22 cellular contexts compared by ENCODE assay signal in the genomic region with DNA sequence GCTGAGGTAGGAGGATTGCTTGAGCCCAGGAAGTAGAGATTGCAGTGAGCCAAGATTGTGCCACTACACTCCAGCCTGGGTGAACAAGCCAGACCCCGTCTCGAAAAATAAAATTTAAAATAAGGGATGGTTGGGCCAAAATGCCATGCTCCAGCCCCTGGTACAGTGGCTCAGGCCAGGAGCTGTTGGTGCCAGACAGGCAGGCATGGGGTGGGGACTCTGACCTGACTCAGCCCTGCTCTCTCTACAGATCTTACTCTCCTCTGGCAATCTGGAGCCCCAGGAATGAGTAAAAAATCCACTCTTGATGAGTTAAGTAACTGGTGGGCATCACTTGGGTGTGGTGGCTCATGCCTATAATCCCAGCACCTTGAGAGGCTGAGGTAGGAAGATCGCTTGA. TPM values are rescaled to one million over a fixed set of nuclear protein-coding genes. Genes with fewer than 3 reads are reported as not detected.
DNase-seq lines count a peak whose midpoint lies in the region; ATAC-seq and TF ChIP-seq lines count a peak whose summit lies in the region.
"Had no signal": no experiment of that assay in that cellular context is flagged by ENCODE, and none has a peak within 500 bp of the region (broad histone marks: within the 10 kb centered on the region; RNA-seq: fewer than 3 reads in every experiment).

No MANE protein-coding gene starts in this region.

- no peak overlapping the region for H3K4me3 ChIP-seq in dorsolateral prefrontal cortex
- H3K4me3 ChIP-seq: A549, GM12878, GM23248 had no signal

- H3K4me1 Mint-ChIP-seq in activated T-cell treated with anti-CD3 and anti-CD28 coated beads, Interleukin-2, amount 50 U/mL, for 24 hours (ENCODE audit: low read depth) = peaks cover 5% of the 10 kb centered on the region
- H3K4me1 Mint-ChIP-seq in CD14-positive monocyte = peaks cover 5% of the 10 kb centered on the region
- no peaks in the 10 kb centered on the region for H3K4me1 Mint-ChIP-seq in chondrocyte (ENCODE audit: low read depth)

- no peaks in the 10 kb centered on the region for H3K27me3 ChIP-seq in dorsolateral prefrontal cortex

- no peak for TF ChIP-seq CTCF in CD14-positive monocyte (IDR thresholded peaks at IDR 0.05)
- no peak for TF ChIP-seq CTCF in chondrocyte (IDR thresholded peaks at IDR 0.05)
- no peak for TF ChIP-seq CTCF in dorsolateral prefrontal cortex (IDR thresholded peaks at IDR 0.05 in 54 of 56, conservative IDR thresholded peaks at IDR 0.05 in 2 of 56; ENCODE audit: low read depth in 1 of 56, partially characterized antibody in 56 of 56)

- no peak overlapping the region for H3K4me3 Mint-ChIP-seq in activated T-cell treated with anti-CD3 and anti-CD28 coated beads, Interleukin-2, amount 50 U/mL, for 24 hours
- H3K4me3 Mint-ChIP-seq in CD14-positive monocyte (no peak overlapping the region), chondrocyte (ENCODE audit: unreplicated experiment) (no peak overlapping the region)
- H3K4me3 Mint-ChIP-seq: CD4-positive, CD25-positive, alpha-beta regulatory T cell; CD8-positive, alpha-beta T cell had no signal

- peak overlapping the region; percentile 44 for H3K27ac Mint-ChIP-seq in activated T-cell treated with anti-CD3 and anti-CD28 coated beads, Interleukin-2, amount 50 U/mL, for 24 hours
- H3K27ac Mint-ChIP-seq in CD14-positive monocyte = peak overlapping the region in 3 of 7 donors; percentile 23 to 53 (median 40)
- no peak overlapping the region for H3K27ac Mint-ChIP-seq in chondrocyte (ENCODE audit: unreplicated experiment)
- H3K27ac Mint-ChIP-seq: CD4-positive, CD25-positive, alpha-beta regulatory T cell; CD8-positive, alpha-beta T cell had no signal

- no peak for ATAC-seq in HG03139 (IDR thresholded peaks at IDR 0.05; ENCODE audit: unreplicated experiment)
- ATAC-seq: A549; CD8-positive, alpha-beta T cell; GM12878 had no signal

- no peaks in the 10 kb centered on the region for H3K27me3 Mint-ChIP-seq in activated T-cell treated with anti-CD3 and anti-CD28 coated beads, Interleukin-2, amount 50 U/mL, for 24 hours
- H3K27me3 Mint-ChIP-seq in CD14-positive monocyte (ENCODE audit: low read depth in 3 of 3) (peaks cover 0 to 3% (median 0%) of the 10 kb centered on the region in 3 donors), chondrocyte (ENCODE audit: low read depth) (no peaks in the 10 kb centered on the region)
- H3K27me3 Mint-ChIP-seq: CD4-positive, CD25-positive, alpha-beta regulatory T cell had no signal

- intact Hi-C loops in CD14-positive monocyte (cut with micrococcal nuclease) = no loop called here
- intact Hi-C loops in dorsolateral prefrontal cortex (cut with DNase I) = no loop called here

- no peak overlapping the region for H3K27ac ChIP-seq in dorsolateral prefrontal cortex
- H3K27ac ChIP-seq: A549, GM23248 had no signal

- no peaks in the 10 kb centered on the region for H3K9me3 Mint-ChIP-seq in activated T-cell treated with anti-CD3 and anti-CD28 coated beads, Interleukin-2, amount 50 U/mL, for 24 hours
- peaks cover 0 to 7% (median 0%) of the 10 kb centered on the region in 7 donors for H3K9me3 Mint-ChIP-seq in CD14-positive monocyte
- no peaks in the 10 kb centered on the region for H3K9me3 Mint-ChIP-seq in chondrocyte (ENCODE audit: low read depth)
- H3K9me3 Mint-ChIP-seq: CD4-positive, CD25-positive, alpha-beta regulatory T cell; CD8-positive, alpha-beta T cell had no signal

- peaks cover 48% of the 10 kb centered on the region for H3K36me3 Mint-ChIP-seq in activated T-cell treated with anti-CD3 and anti-CD28 coated beads, Interleukin-2, amount 50 U/mL, for 24 hours (ENCODE audit: low read depth)
- H3K36me3 Mint-ChIP-seq in CD14-positive monocyte = peaks cover 51 to 77% of the 10 kb centered on the region in 2 donors
- peaks cover 9% of the 10 kb centered on the region for H3K36me3 Mint-ChIP-seq in chondrocyte (ENCODE audit: low read depth)

- DNase-seq in activated T-cell treated with anti-CD3 and anti-CD28 coated beads, Interleukin-2, amount 50 U/mL, for 24 hours = no peak
- no peak for DNase-seq in activated T-cell treated with anti-CD3 and anti-CD28 coated beads, Interleukin-2, amount 50 U/mL, for 48 hours
- DNase-seq in CD14-positive monocyte (ENCODE audit: low spot score) (peak; percentile 5), chondrocyte (ENCODE audit: low spot score) (peak; percentile 42), kidney glomerular epithelial cell (lab: John Stamatoyannopoulos, UW) (no peak), dorsolateral prefrontal cortex (no peak)
- DNase-seq: 8988T; ACHN; C1 segment of cervical spinal cord; Caco-2; CD4-positive, CD25-positive, alpha-beta regulatory T cell; CD8-positive, alpha-beta T cell; DMS 273 treated with DMSO at 0.1 percent for 48 hours; DMS79; EL; GDM1; GM23248; H7; HCEC 1CT had no signal

RNA-seq across cellular contexts. Expression of gene TMEM120A, which starts 8.4 kb away (rescaled TPM):
- polyA plus RNA-seq in CD14-positive monocyte = 10 to 100 TPM; 65.5 to 76.1 TPM
- total RNA-seq in chondrocyte = 28.8 to 36.0 TPM (median 30.6 TPM) in 3 replicates
- total RNA-seq in dorsolateral prefrontal cortex = 10 to 100 TPM; 32.6 to 87.9 (median 49.5) TPM

RNA-seq across cellular contexts. Expression of gene STYXL1, which starts 45.0 kb away (rescaled TPM):
- polyA plus RNA-seq in CD14-positive monocyte = 10 to 100 TPM; 67.2 to 79.8 TPM
- total RNA-seq in chondrocyte (23.5 to 31.8 TPM (median 28.5 TPM) in 3 replicates), dorsolateral prefrontal cortex (10 to 100 TPM; 16.2 to 49.4 (median 30.6) TPM)

RNA-seq across cellular contexts. Expression of gene MDH2, which starts 45.1 kb away (rescaled TPM):
- polyA plus RNA-seq in CD14-positive monocyte = 100 to 1,000 TPM; 129 to 162 TPM
- total RNA-seq in chondrocyte (116 to 119 TPM (median 119 TPM) in 3 replicates), dorsolateral prefrontal cortex (100 to 1,000 TPM in 118 of 120 experiments, 10 to 100 TPM in 2; 88.3 to 247 (median 161) TPM)

Comparison
In these comparisons a context has a peak if more than half of its experiments do, and no peak if none do; other contexts are left out.
1. DNase-seq: peak in CD14-positive monocyte (single experiment) and chondrocyte (single experiment); none in activated T-cell treated with anti-CD3 and anti-CD28 coated beads, Interleukin-2, amount 50 U/mL, for 24 hours (single experiment), activated T-cell treated with anti-CD3 and anti-CD28 coated beads, Interleukin-2, amount 50 U/mL, for 48 hours (0 of 2), kidney glomerular epithelial cell (single experiment) and dorsolateral prefrontal cortex (0 of 10).